In genomic region chr10:69232736-69233135, GRCh38 we compare ENCODE assay signal across 1 cellular context.
TF ChIP-seq lines count a peak whose summit lies in the region.

No MANE protein-coding gene starts in this region.

TF ChIP-seq in IMR-90, 13 proteins besides CTCF, POLR2A, EP300 and RAD21:
- TF ChIP-seq USF2 (IDR thresholded peaks at IDR 0.05; ENCODE audit: low read depth, low read length) = no peak
- no peak for TF ChIP-seq ELK1 (IDR thresholded peaks at IDR 0.05; ENCODE audit: borderline replicate concordance, low read depth, low read length)
- no peak for TF ChIP-seq CHD1 (IDR thresholded peaks at IDR 0.05; ENCODE audit: low read depth, low read length)
- TF ChIP-seq BHLHE40 (IDR thresholded peaks at IDR 0.05; ENCODE audit: low read depth, low read length) = no peak
- no peak for TF ChIP-seq RFX5 (IDR thresholded peaks at IDR 0.05; ENCODE audit: low read depth, low read length)
- no peak for TF ChIP-seq MXI1 (IDR thresholded peaks at IDR 0.05; ENCODE audit: borderline replicate concordance, low read depth, low read length)
- no peak for TF ChIP-seq FOS (IDR thresholded peaks at IDR 0.05; ENCODE audit: low read depth, low read length)
